In the genomic region with DNA sequence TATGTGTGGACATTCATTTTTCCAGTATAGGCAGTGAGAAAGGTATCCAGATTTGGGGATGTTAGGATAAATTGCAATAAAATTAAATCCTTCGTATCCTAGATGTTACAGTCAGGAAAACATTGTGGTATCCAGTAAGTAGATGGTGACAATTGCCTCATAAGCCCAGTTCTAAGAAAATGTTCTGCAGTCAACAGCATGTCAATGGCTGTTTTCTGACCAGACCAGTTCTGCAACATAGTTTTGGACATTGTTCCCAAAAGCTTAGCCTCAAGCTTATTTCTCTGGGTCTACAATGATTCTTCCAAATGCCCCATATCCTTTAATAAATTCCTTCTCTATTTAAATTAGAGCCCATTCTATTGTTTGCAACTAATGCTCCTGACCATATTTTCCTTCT, we compare ENCODE assay signal across 1 cellular context.
TF ChIP-seq lines count a peak whose summit lies in the region.

No MANE protein-coding gene starts in this region.

TF ChIP-seq in WTC11, 78 proteins besides CTCF, POLR2A, EP300 and RAD21 (continued from another document):
- TF ChIP-seq HMGXB4 (CRISPR knock-in tag; IDR thresholded peaks at IDR 0.05) (no peak), CREM (CRISPR knock-in tag; IDR thresholded peaks at IDR 0.05) (no peak), FOXJ3 (CRISPR knock-in tag; IDR thresholded peaks at IDR 0.05; ENCODE audit: borderline replicate concordance) (no peak), GTF2I (CRISPR knock-in tag; conservative IDR thresholded peaks at IDR 0.05) (no peak), ZNF423 (CRISPR knock-in tag; IDR thresholded peaks at IDR 0.05) (no peak), E2F1 (CRISPR knock-in tag; IDR thresholded peaks at IDR 0.05) (no peak)
- TF ChIP-seq, protein P1, sequence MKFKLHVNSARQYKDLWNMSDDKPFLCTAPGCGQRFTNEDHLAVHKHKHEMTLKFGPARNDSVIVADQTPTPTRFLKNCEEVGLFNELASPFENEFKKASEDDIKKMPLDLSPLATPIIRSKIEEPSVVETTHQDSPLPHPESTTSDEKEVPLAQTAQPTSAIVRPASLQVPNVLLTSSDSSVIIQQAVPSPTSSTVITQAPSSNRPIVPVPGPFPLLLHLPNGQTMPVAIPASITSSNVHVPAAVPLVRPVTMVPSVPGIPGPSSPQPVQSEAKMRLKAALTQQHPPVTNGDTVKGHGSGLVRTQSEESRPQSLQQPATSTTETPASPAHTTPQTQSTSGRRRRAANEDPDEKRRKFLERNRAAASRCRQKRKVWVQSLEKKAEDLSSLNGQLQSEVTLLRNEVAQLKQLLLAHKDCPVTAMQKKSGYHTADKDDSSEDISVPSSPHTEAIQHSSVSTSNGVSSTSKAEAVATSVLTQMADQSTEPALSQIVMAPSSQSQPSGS (CRISPR knock-in tag; IDR thresholded peaks at IDR 0.05; ENCODE audit: borderline replicate concordance, low read depth): no peak
